29 cellular contexts compared by ENCODE assay signal in the genomic region with DNA sequence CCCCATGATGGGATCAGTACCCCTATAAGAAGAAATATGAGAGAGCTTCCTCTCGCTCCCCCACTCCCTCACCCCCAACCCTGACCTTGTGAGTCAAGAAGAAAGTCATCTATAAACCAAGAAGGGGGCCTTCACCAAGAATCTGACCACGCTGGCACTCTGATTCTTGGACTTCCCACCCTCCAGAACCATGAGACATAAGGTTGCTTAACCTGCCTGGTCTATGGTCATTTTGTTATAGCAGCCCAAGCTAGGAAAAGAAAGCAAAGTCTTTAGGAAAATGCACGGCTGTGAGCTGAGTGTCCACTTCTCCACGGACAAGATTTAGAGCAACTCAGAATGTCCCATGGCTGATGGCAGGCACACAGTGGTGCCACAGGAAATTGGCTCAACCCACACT.
"Had no signal": no experiment of that assay in that cellular context is flagged by ENCODE, and none has a peak within 500 bp of the region (broad histone marks: within the 10 kb centered on the region; RNA-seq: fewer than 3 reads in every experiment).

No MANE protein-coding gene starts in this region.

- H3K36me3 Mint-ChIP-seq: mesothelial cell of epicardium; naive B cell; natural killer cell; neural progenitor cell; stimulated activated effector memory CD8-positive, alpha-beta T cell treated with anti-CD3 and anti-CD28 coated beads, Interleukin-12 subunit alpha, Interleukin-12 subunit beta, amount 100 ng/mL, for 72 hours had no signal

- H3K36me3 ChIP-seq: left lung, lower lobe of right lung, neural progenitor cell, neutrophil, right atrium auricular region, suprapubic skin, thoracic aorta, tibial artery, uterus had no signal

- H3K27ac Mint-ChIP-seq: mesothelial cell of epicardium; naive B cell; natural killer cell; nephron progenitor cell; neural progenitor cell; progenitor cell of endocrine pancreas; stimulated activated effector memory CD8-positive, alpha-beta T cell treated with anti-CD3 and anti-CD28 coated beads, Interleukin-12 subunit alpha, Interleukin-12 subunit beta, amount 100 ng/mL, for 72 hours; stimulated activated naive CD8-positive, alpha-beta T cell treated with anti-CD3 and anti-CD28 coated beads, Interleukin-15, Interleukin-2, amounts not matched to agents 100 ng/mL and 50 ng/mL, for 24 hours had no signal

- H3K4me1 ChIP-seq: left lung, lower lobe of right lung, parathyroid adenoma, right atrium auricular region, suprapubic skin, tibial artery, uterus had no signal

- H2AFZ ChIP-seq: neural progenitor cell, parathyroid adenoma had no signal

- H3K4me3 ChIP-seq: left lung, lower lobe of right lung, neural progenitor cell, right atrium auricular region, skin epidermis, suprapubic skin, thoracic aorta, tibial artery, uterus had no signal

- H3K4me2 ChIP-seq: neural progenitor cell had no signal

- H3K27me3 Mint-ChIP-seq: stimulated activated naive CD8-positive, alpha-beta T cell treated with anti-CD3 and anti-CD28 coated beads, Interleukin-15, Interleukin-2, amounts not matched to agents 100 ng/mL and 50 ng/mL, for 24 hours had no signal

- DNase-seq: hippocampal formation; kidney; left colon; left lung; lower lobe of right lung; mammary epithelial cell; mesendoderm; naive B cell; natural killer cell; nephron progenitor cell; occipital lobe; stimulated activated CD4-positive, alpha-beta T cell treated with anti-CD3 and anti-CD28 coated beads, Interleukin-4, amount 100 ng/mL, for 24 hours; stimulated activated naive CD4-positive, alpha-beta T cell; tibial artery; trophoblast cell; uterus had no signal

- H3K27ac ChIP-seq: left lung, lower lobe of right lung, neural progenitor cell, neutrophil, parathyroid adenoma, right atrium auricular region, skin epidermis, suprapubic skin, thoracic aorta, tibial artery, uterus had no signal

- H3K9ac ChIP-seq: neural progenitor cell, parathyroid adenoma had no signal

- H3K4me1 Mint-ChIP-seq: naive B cell; natural killer cell; stimulated activated effector memory CD8-positive, alpha-beta T cell treated with anti-CD3 and anti-CD28 coated beads, Interleukin-12 subunit alpha, Interleukin-12 subunit beta, amount 100 ng/mL, for 72 hours had no signal

- H3K4me3 Mint-ChIP-seq: mesothelial cell of epicardium; naive B cell; natural killer cell; nephron progenitor cell; neural progenitor cell; stimulated activated effector memory CD8-positive, alpha-beta T cell treated with anti-CD3 and anti-CD28 coated beads, Interleukin-12 subunit alpha, Interleukin-12 subunit beta, amount 100 ng/mL, for 72 hours; stimulated activated naive CD8-positive, alpha-beta T cell treated with anti-CD3 and anti-CD28 coated beads, Interleukin-15, Interleukin-2, amounts not matched to agents 100 ng/mL and 50 ng/mL, for 24 hours had no signal

- H3K9me3 Mint-ChIP-seq: natural killer cell; neural progenitor cell; stimulated activated effector memory CD8-positive, alpha-beta T cell treated with anti-CD3 and anti-CD28 coated beads, Interleukin-12 subunit alpha, Interleukin-12 subunit beta, amount 100 ng/mL, for 72 hours had no signal

- ATAC-seq: left colon, left lung, lower lobe of right lung, natural killer cell, sciatic nerve had no signal

- H3K27me3 ChIP-seq: left lung, neural progenitor cell, neutrophil, right atrium auricular region, suprapubic skin, tibial artery, uterus had no signal

- FAIRE-seq: islet of Langerhans, kidney had no signal

- H3K9me3 ChIP-seq: left lung, lower lobe of right lung, neutrophil, right atrium auricular region, suprapubic skin, thoracic aorta, tibial artery, uterus had no signal
